ENCODE assay signal across 8 cellular contexts in the genomic region with DNA sequence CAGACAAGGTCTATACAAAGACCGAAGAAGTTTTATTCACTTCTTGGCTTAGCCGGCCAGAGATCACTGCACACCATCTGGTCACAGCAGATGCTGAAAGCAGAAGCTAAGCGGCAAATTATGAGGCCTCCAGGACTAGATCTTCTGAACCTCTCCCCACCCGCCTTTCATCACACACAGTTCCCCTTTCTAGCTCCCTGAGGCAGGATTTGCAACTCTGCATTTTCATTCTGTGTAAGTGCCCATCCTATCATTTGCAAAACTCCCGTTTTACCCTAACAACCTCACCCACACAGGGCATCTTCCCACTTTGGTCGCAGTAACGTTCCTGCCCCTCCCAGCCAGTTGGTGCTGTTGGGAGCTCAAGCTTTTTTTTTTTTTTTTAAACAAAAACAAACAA. TPM values are rescaled to one million over a fixed set of nuclear protein-coding genes. Genes with fewer than 3 reads are reported as not detected.
DNase-seq lines count a peak whose midpoint lies in the region; ATAC-seq, FAIRE-seq and TF ChIP-seq lines count a peak whose summit lies in the region.

No MANE protein-coding gene starts in this region.

- intact Hi-C loops in Calu3 (cut with micrococcal nuclease; ENCODE audit: unreplicated experiment): no loop called here
- intact Hi-C loops in CD4-positive, alpha-beta memory T cell (cut with micrococcal nuclease): no loop called here

- H3K27ac Mint-ChIP-seq in astrocyte (ENCODE audit: unreplicated experiment): no peak overlapping the region
- no peak overlapping the region for H3K27ac Mint-ChIP-seq in Calu3 (ENCODE audit: unreplicated experiment)
- H3K27ac Mint-ChIP-seq in CD4-positive, alpha-beta memory T cell: peak overlapping the region in 2 of 7 donors; percentile 31 to 72

- peaks cover 14% of the 10 kb centered on the region for H4K20me1 ChIP-seq in astrocyte (ENCODE audit: insufficient read depth, low read length)

- H3K4me1 Mint-ChIP-seq in astrocyte (ENCODE audit: low read depth, unreplicated experiment): peaks cover 1% of the 10 kb centered on the region
- H3K4me1 Mint-ChIP-seq in Calu3 (ENCODE audit: low read depth, unreplicated experiment): no peaks in the 10 kb centered on the region
- H3K4me1 Mint-ChIP-seq in CD4-positive, alpha-beta memory T cell: peaks cover 8 to 29% (median 19%) of the 10 kb centered on the region in 4 donors

- H3K4me2 ChIP-seq in astrocyte (ENCODE audit: low read length): no peak overlapping the region

- H3K27me3 ChIP-seq in astrocyte (ENCODE audit: insufficient read depth, low read length): no peaks in the 10 kb centered on the region
- H3K27me3 ChIP-seq in CD4-positive, alpha-beta memory T cell (ENCODE audit: insufficient read depth, low read length): no peaks in the 10 kb centered on the region

- no peaks in the 10 kb centered on the region for H3K9me3 Mint-ChIP-seq in astrocyte (ENCODE audit: unreplicated experiment)
- H3K9me3 Mint-ChIP-seq in Calu3 (ENCODE audit: low read depth, unreplicated experiment): no peaks in the 10 kb centered on the region
- peaks cover 0 to 3% (median 0%) of the 10 kb centered on the region in 8 donors for H3K9me3 Mint-ChIP-seq in CD4-positive, alpha-beta memory T cell

- BruUV-seq in Calu3 (replicated peaks; lab: Mats Ljungman, UMichigan): no TSS peak

- H3K36me3 ChIP-seq in astrocyte (ENCODE audit: insufficient read depth, low read length): no peaks in the 10 kb centered on the region
- no peaks in the 10 kb centered on the region for H3K36me3 ChIP-seq in CD4-positive, alpha-beta memory T cell (ENCODE audit: insufficient read depth, low read length)

- POLR2A ChIA-PET in CD4-positive, alpha-beta memory T cell (lab: Charles Lee; ENCODE audit: partially characterized antibody): interaction anchor here (0.6 kb wide), 1 partner anchor 236 kb away, joined by 3 read pairs; no protein-coding TSS in a partner anchor

- ATAC-seq in GM21528 (IDR thresholded peaks at IDR 0.05; ENCODE audit: low FRiP score, unreplicated experiment) (peak; percentile 23), HG03025 (IDR thresholded peaks at IDR 0.05; ENCODE audit: low FRiP score, unreplicated experiment) (no peak)

- peaks cover 19% of the 10 kb centered on the region for H3K79me2 ChIP-seq in astrocyte (ENCODE audit: insufficient read depth, low read length)

- H3K27me3 Mint-ChIP-seq in astrocyte (ENCODE audit: low read depth, unreplicated experiment): peaks cover 8% of the 10 kb centered on the region
- peaks cover 12% of the 10 kb centered on the region for H3K27me3 Mint-ChIP-seq in Calu3 (ENCODE audit: unreplicated experiment)
- H3K27me3 Mint-ChIP-seq in CD4-positive, alpha-beta memory T cell: no peaks in the 10 kb centered on the region

- H3K4me3 ChIP-seq in astrocyte (ENCODE audit: insufficient read depth, low read depth, low read length): no peak overlapping the region
- H3K4me3 ChIP-seq in CD4-positive, alpha-beta memory T cell (ENCODE audit: low read length in 2 of 2): no peak overlapping the region

- peaks cover 2% of the 10 kb centered on the region for H3K4me1 ChIP-seq in astrocyte (ENCODE audit: insufficient read depth, low read length)
- H3K4me1 ChIP-seq in CD4-positive, alpha-beta memory T cell (ENCODE audit: insufficient read depth, low read length): peaks cover 18% of the 10 kb centered on the region

- FAIRE-seq in astrocyte (lab: Jason Lieb, UNC): no peak

- H3K4me3 Mint-ChIP-seq in astrocyte (ENCODE audit: unreplicated experiment) (no peak overlapping the region), Calu3 (ENCODE audit: low read depth, unreplicated experiment) (no peak overlapping the region)
- H3K4me3 Mint-ChIP-seq in CD4-positive, alpha-beta memory T cell: no peak overlapping the region

- H2AFZ ChIP-seq in astrocyte (ENCODE audit: low read depth, low read length): peak overlapping the region; percentile 69

- TF ChIP-seq CTCF in astrocyte (IDR thresholded peaks at IDR 0.05; ENCODE audit: insufficient read depth, low read depth, low read length): no peak
- no peak for TF ChIP-seq CTCF in Calu3 (IDR thresholded peaks at IDR 0.05; ENCODE audit: unreplicated experiment)

- CTCF ChIA-PET in Calu3 (lab: Charles Lee): interaction anchor here (0.6 to 0.7 kb wide), 2 partner anchors 267 to 395 kb away, joined by 3 read pairs; no protein-coding TSS in a partner anchor
- CTCF ChIA-PET in CD4-positive, alpha-beta memory T cell (lab: Charles Lee; ENCODE audit: partially characterized antibody): interaction anchor here (0.6 to 1.9 kb wide), 7 partner anchors 10 to 407 kb away, joined by 3 to 6 read pairs (median 3); partner anchors contain the start of gene MTHFD2

- DNase-seq in DMS 273 treated with DMSO at 0.1 percent for 48 hours (lab: John Stamatoyannopoulos, UW) (peak; percentile 96), MV-4-11 (lab: John Stamatoyannopoulos, UW) (peak; percentile 98), astrocyte (ENCODE audit: low read depth) (no peak), putamen (ENCODE audit: low spot score) (peak; percentile 44), Calu3 (no peak)
- no peak for DNase-seq in CD4-positive, alpha-beta memory T cell

- peaks cover 3% of the 10 kb centered on the region for H3K36me3 Mint-ChIP-seq in astrocyte (ENCODE audit: low read depth, unreplicated experiment)
- H3K36me3 Mint-ChIP-seq in Calu3 (ENCODE audit: insufficient read depth, unreplicated experiment): peaks cover 26% of the 10 kb centered on the region
- peaks cover 0 to 7% of the 10 kb centered on the region in 2 donors for H3K36me3 Mint-ChIP-seq in CD4-positive, alpha-beta memory T cell

- no peak overlapping the region for H3K9ac ChIP-seq in astrocyte (ENCODE audit: low read length)

- no peaks in the 10 kb centered on the region for H3K9me3 ChIP-seq in astrocyte (ENCODE audit: insufficient read depth, low read depth, low read length)
- no peaks in the 10 kb centered on the region for H3K9me3 ChIP-seq in CD4-positive, alpha-beta memory T cell (ENCODE audit: control insufficient read depth in 1 of 2, low read length in 2 of 2)

- H3K27ac ChIP-seq in astrocyte (ENCODE audit: low read depth, low read length): no peak overlapping the region
- no peak overlapping the region for H3K27ac ChIP-seq in CD4-positive, alpha-beta memory T cell (ENCODE audit: low read depth, low read length)

RNA-seq across cellular contexts. Expression of gene MOB1A, which starts 3.1 kb away (rescaled TPM):
- total RNA-seq in astrocyte (107 and 116 TPM in 2 replicates), Calu3 (2022) (116 and 119 TPM in 2 replicates)
- 100 to 1,000 TPM; 135 TPM for total RNA-seq in CD4-positive, alpha-beta memory T cell
- polyA plus RNA-seq in CD4-positive, alpha-beta memory T cell: 100 to 1,000 TPM; 142 to 203 TPM

RNA-seq across cellular contexts. Expression of gene MTHFD2, which starts 16.7 kb away (rescaled TPM):
- total RNA-seq in astrocyte: 350 and 365 TPM in 2 replicates
- 177 and 205 TPM in 2 replicates for total RNA-seq in Calu3 (2022)
- total RNA-seq in CD4-positive, alpha-beta memory T cell: 10 to 100 TPM; 23.8 to 25.0 TPM
- 10 to 100 TPM; 13.7 to 16.3 TPM for polyA plus RNA-seq in CD4-positive, alpha-beta memory T cell

RNA-seq across cellular contexts. Expression of gene BOLA3, which starts 34.0 kb away (rescaled TPM):
- total RNA-seq in astrocyte (42.4 and 48.8 TPM in 2 replicates), Calu3 (2022) (45.8 and 54.9 TPM in 2 replicates)
- total RNA-seq in CD4-positive, alpha-beta memory T cell: 10 to 100 TPM; 16.4 to 19.0 TPM
- 100 to 1,000 TPM in 1 of 2 donors, 10 to 100 TPM in 1; 82.0 to 101 TPM for polyA plus RNA-seq in CD4-positive, alpha-beta memory T cell

Comparison
In these comparisons a context has a peak if more than half of its experiments do, and no peak if none do; other contexts are left out.
1. DNase-seq: peak in DMS 273 treated with DMSO at 0.1 percent for 48 hours (single experiment), MV-4-11 (single experiment) and putamen (single experiment); none in astrocyte (single experiment), Calu3 (single experiment) and CD4-positive, alpha-beta memory T cell (0 of 5).